ENCODE assay signal across 15 cellular contexts in genomic region chr18:50283469-50284209, GRCh38. TPM values are rescaled to one million over a fixed set of nuclear protein-coding genes. Genes with fewer than 3 reads are reported as not detected.
A peak's percentile ranks its signal among the peaks of the same experiment; 100 is the strongest.
DNase-seq lines count a peak whose midpoint lies in the region; ATAC-seq and TF ChIP-seq lines count a peak whose summit lies in the region.
"Had no signal": no experiment of that assay in that cellular context is flagged by ENCODE, and none has a peak within 500 bp of the region (broad histone marks: within the 10 kb centered on the region; RNA-seq: fewer than 3 reads in every experiment).

No MANE protein-coding gene starts in this region.

- H3K9me3 Mint-ChIP-seq in T-helper 2 cell treated with Interferon-gamma antibody and Interleukin-4, amounts not matched to agents 5 μg/mL and 100 μg/mL, for 36 hours, result no peaks in the 10 kb centered on the region
- H3K9me3 Mint-ChIP-seq in central memory CD8-positive, alpha-beta T cell, result no peaks in the 10 kb centered on the region
- H3K9me3 Mint-ChIP-seq in nephron progenitor cell, result no peaks in the 10 kb centered on the region

- no peak overlapping the region for H2BK5ac ChIP-seq in mesendoderm (ENCODE audit: low read length)

- peak overlapping the region; percentile 33 for H3K4me3 Mint-ChIP-seq in T-helper 2 cell treated with Interferon-gamma antibody and Interleukin-4, amounts not matched to agents 5 μg/mL and 100 μg/mL, for 36 hours
- peak overlapping the region; percentile 95 for H3K4me3 Mint-ChIP-seq in central memory CD8-positive, alpha-beta T cell
- H3K4me3 Mint-ChIP-seq in nephron progenitor cell, result peak overlapping the region; percentile 50

- H3K4me2 ChIP-seq in mesendoderm (ENCODE audit: low read length), result no peak overlapping the region
- H3K4me2 ChIP-seq: SK-N-SH had no signal

- no peak for DNase-seq in T-helper 2 cell treated with Interferon-gamma antibody and Interleukin-4, amounts not matched to agents 5 μg/mL and 100 μg/mL, for 36 hours (ENCODE audit: low spot score)
- DNase-seq in T-helper 2 cell (no peak), MV-4-11 (lab: John Stamatoyannopoulos, UW) (peak; percentile 7), nephron progenitor cell (no peak), ACHN (no peak), mesendoderm (no peak)
- no peak for DNase-seq in central memory CD8-positive, alpha-beta T cell (ENCODE audit: low spot score in 2 of 2)
- DNase-seq: cerebellar nuclear complex; NCI-H187; SK-N-SH; stimulated activated CD4-positive, alpha-beta T cell treated with anti-CD3 and anti-CD28 coated beads, Interleukin-4, amount 100 ng/mL, for 4 hours; trophoblast cell had no signal

- H3K4me1 Mint-ChIP-seq in T-helper 2 cell treated with Interferon-gamma antibody and Interleukin-4, amounts not matched to agents 5 μg/mL and 100 μg/mL, for 36 hours (ENCODE audit: low read depth), result peaks cover 40% of the 10 kb centered on the region
- H3K4me1 Mint-ChIP-seq in central memory CD8-positive, alpha-beta T cell, result peaks cover 61% of the 10 kb centered on the region
- H3K4me1 Mint-ChIP-seq in nephron progenitor cell, result peaks cover 47% of the 10 kb centered on the region

- no CpG with 5 or more reads among the region's 29 CpGs for WGBS in mesendoderm (ENCODE audit: extremely low coverage, insufficient coverage, low lambda C conversion rate)

- H2BK120ac ChIP-seq in mesendoderm (ENCODE audit: low read depth, low read length), result no peak overlapping the region

- H3K9ac ChIP-seq in mesendoderm (ENCODE audit: low read length), result no peak overlapping the region
- H3K9ac ChIP-seq: parathyroid adenoma, SK-N-SH had no signal

- H3K27me3 ChIP-seq in mesendoderm (ENCODE audit: insufficient read depth, low read length, poor library complexity), result no peaks in the 10 kb centered on the region

- peak overlapping the region; percentile 61 for H3K27ac Mint-ChIP-seq in T-helper 2 cell treated with Interferon-gamma antibody and Interleukin-4, amounts not matched to agents 5 μg/mL and 100 μg/mL, for 36 hours
- H3K27ac Mint-ChIP-seq in central memory CD8-positive, alpha-beta T cell (ENCODE audit: low read depth), result peak overlapping the region; percentile 94
- H3K27ac Mint-ChIP-seq in nephron progenitor cell, result peak overlapping the region; percentile 68

- no peak overlapping the region for H3K4me3 ChIP-seq in mesendoderm (ENCODE audit: low read length)
- H3K4me3 ChIP-seq: skin epidermis had no signal

- no peaks in the 10 kb centered on the region for H3K27me3 Mint-ChIP-seq in T-helper 2 cell treated with Interferon-gamma antibody and Interleukin-4, amounts not matched to agents 5 μg/mL and 100 μg/mL, for 36 hours (ENCODE audit: low read depth)
- H3K27me3 Mint-ChIP-seq in central memory CD8-positive, alpha-beta T cell, result no peaks in the 10 kb centered on the region
- peaks cover 6% of the 10 kb centered on the region for H3K27me3 Mint-ChIP-seq in nephron progenitor cell (ENCODE audit: low read depth, poor library complexity)

- no peak overlapping the region for H3K18ac ChIP-seq in mesendoderm (ENCODE audit: low read length)

- H3K4ac ChIP-seq in mesendoderm (ENCODE audit: low read depth, low read length), result no peak overlapping the region

- H3K56ac ChIP-seq in mesendoderm (ENCODE audit: low read length), result no peak overlapping the region

- H4K8ac ChIP-seq in mesendoderm (ENCODE audit: low read depth, low read length), result no peak overlapping the region

- peaks cover 20% of the 10 kb centered on the region for H3K79me2 ChIP-seq in mesendoderm (ENCODE audit: control insufficient read depth, insufficient read depth, low read length)

- no peak overlapping the region for H2AK5ac ChIP-seq in mesendoderm (ENCODE audit: low read length)

- no peak for TF ChIP-seq CTCF in nephron progenitor cell (IDR thresholded peaks at IDR 0.05)

- H3K27ac ChIP-seq in mesendoderm (ENCODE audit: low read depth, low read length), result no peak overlapping the region
- H3K27ac ChIP-seq: parathyroid adenoma had no signal

- H3K36me3 Mint-ChIP-seq in T-helper 2 cell treated with Interferon-gamma antibody and Interleukin-4, amounts not matched to agents 5 μg/mL and 100 μg/mL, for 36 hours (ENCODE audit: low read depth), result peaks cover 72% of the 10 kb centered on the region
- H3K36me3 Mint-ChIP-seq in central memory CD8-positive, alpha-beta T cell (ENCODE audit: insufficient read depth), result peaks cover 39% of the 10 kb centered on the region
- peaks cover 59% of the 10 kb centered on the region for H3K36me3 Mint-ChIP-seq in nephron progenitor cell (ENCODE audit: low read depth)

- peaks cover 6% of the 10 kb centered on the region for H3K4me1 ChIP-seq in mesendoderm (ENCODE audit: control insufficient read depth, low read depth, low read length)

- H2BK15ac ChIP-seq in mesendoderm (replicated peaks; ENCODE audit: low read depth), result no peak overlapping the region

- no peak overlapping the region for H3K23ac ChIP-seq in mesendoderm (ENCODE audit: low read length)

- no peak for ATAC-seq in central memory CD8-positive, alpha-beta T cell (replicated peaks; ENCODE audit: extremely low read depth, poor library complexity, severe bottlenecking)
- no peak for ATAC-seq in HG03025 (IDR thresholded peaks at IDR 0.05; ENCODE audit: low FRiP score, unreplicated experiment)

- H3K36me3 ChIP-seq in mesendoderm (ENCODE audit: control insufficient read depth, insufficient read depth, low read length), result peaks cover 8% of the 10 kb centered on the region

- H4K5ac ChIP-seq in mesendoderm (ENCODE audit: low read length), result no peak overlapping the region

- in situ Hi-C loops in ACHN (cut with HindIII; ENCODE audit: low pct_ligation_motif_present, low pct_unique_long_range_greater_than_20kb, low sequenced_read_pairs), result no loop called here

- H3K79me1 ChIP-seq in mesendoderm (ENCODE audit: low read length), result peaks cover 24% of the 10 kb centered on the region

RNA-seq across cellular contexts. Expression of gene MBD1, which starts 2.3 kb away (rescaled TPM):
- 30.1 TPM for polyA plus RNA-seq in mesendoderm (2013, experiment 1 of 2)
- 29.6 TPM for polyA plus RNA-seq in mesendoderm (2013, experiment 2 of 2)

RNA-seq across cellular contexts. Expression of gene CXXC1, which starts 3.9 kb away (rescaled TPM):
- 45.7 TPM for polyA plus RNA-seq in mesendoderm (2013, experiment 1 of 2)
- polyA plus RNA-seq in mesendoderm (2013, experiment 2 of 2), result 46.0 TPM

RNA-seq across cellular contexts. Expression of gene CFAP53, which starts 17.3 kb away (rescaled TPM):
- polyA plus RNA-seq in mesendoderm (2013, experiment 1 of 2), result 0.20 TPM
- polyA plus RNA-seq in mesendoderm (2013, experiment 2 of 2), result 0.07 TPM

Comparison
In these comparisons a context has a peak if more than half of its experiments do, and no peak if none do; other contexts are left out.
1. H3K4me3 Mint-ChIP-seq: peak in every context shown above with its lines; median percentile 95 in central memory CD8-positive, alpha-beta T cell; 50 in nephron progenitor cell; 33 in T-helper 2 cell treated with Interferon-gamma antibody and Interleukin-4, amounts not matched to agents 5 μg/mL and 100 μg/mL, for 36 hours.